ENCODE assay signal across 8 cellular contexts in genomic region chr12:29164477-29165163, GRCh38. TPM values are rescaled to one million over a fixed set of nuclear protein-coding genes. Genes with fewer than 3 reads are reported as not detected.
DNase-seq lines count a peak whose midpoint lies in the region; ATAC-seq and TF ChIP-seq lines count a peak whose summit lies in the region.

No MANE protein-coding gene starts in this region.

- no peak overlapping the region for H3K4me2 ChIP-seq in Karpas-422 (ENCODE audit: low read depth, low read length, poor library complexity, severe bottlenecking)

- WGBS in transverse colon (ENCODE audit: low coverage in 1 of 2), 2 donors = 13 to 41% methylated on average over 3 to 6 of the region's 6 CpGs

- CTCF ChIA-PET in HEK293T (lab: Yijun Ruan, JAX) = no interaction called here

- ATAC-seq in GM19025 (IDR thresholded peaks at IDR 0.05; ENCODE audit: low read depth, unreplicated experiment) (peak; percentile 99), HG03097 (IDR thresholded peaks at IDR 0.05; ENCODE audit: low FRiP score, unreplicated experiment) (peak; percentile 99), SK-N-SH treated with all-trans-retinoic acid at 6 μM for 48 hours (peak; percentile 100)

- peak overlapping the region; percentile 78 to 86 (median 85) for H3K27ac ChIP-seq in transverse colon
- no peak overlapping the region for H3K27ac ChIP-seq in Karpas-422 (ENCODE audit: low read length)

- in situ Hi-C loops in transverse colon (cut with MboI; ENCODE audit: low pct_ligation_motif_present in 1 of 4, low pct_unique_long_range_greater_than_20kb in 1 of 4, low sequenced_read_pairs in 3 of 4) = no loop called here

- TF ChIP-seq POLR2A in transverse colon (IDR thresholded peaks at IDR 0.05) = no peak

- no peak overlapping the region for H3K9ac ChIP-seq in Karpas-422 (ENCODE audit: low read length)

- H3K27me3 ChIP-seq in transverse colon = no peaks in the 10 kb centered on the region
- no peaks in the 10 kb centered on the region for H3K27me3 ChIP-seq in Karpas-422 (ENCODE audit: low read length)

- H3K9me2 ChIP-seq in Karpas-422 (replicated peaks; ENCODE audit: insufficient read depth, low read length) = no peaks in the 10 kb centered on the region

- POLR2A ChIA-PET in HEK293T (lab: Yijun Ruan, JAX) = no interaction called here

- no peaks in the 10 kb centered on the region for H4K20me1 ChIP-seq in Karpas-422 (ENCODE audit: insufficient read depth, low read depth, low read length)

- no peaks in the 10 kb centered on the region for H3K36me3 ChIP-seq in transverse colon
- H3K36me3 ChIP-seq in Karpas-422 (ENCODE audit: insufficient read depth, low read length) = no peaks in the 10 kb centered on the region

- intact Hi-C loops in transverse colon (cut with DNase I; ENCODE audit: low total_unique reads) = no loop called here

- DNase-seq in AG09319 (ENCODE audit: extremely low read depth, low read depth) (peak; percentile 31), foreskin melanocyte (peak; percentile 72), transverse colon (no peak), Karpas-422 (no peak), HEK293T (ENCODE audit: extremely low spot score) (no peak)

- TF ChIP-seq EP300 in transverse colon (IDR thresholded peaks at IDR 0.05; ENCODE audit: low read depth) = no peak

- no peaks in the 10 kb centered on the region for H3K79me2 ChIP-seq in Karpas-422 (ENCODE audit: low read length)

- TF ChIP-seq CTCF in AG09319 (IDR thresholded peaks at IDR 0.05; ENCODE audit: low read depth, low read length) = no peak
- TF ChIP-seq CTCF in transverse colon (IDR thresholded peaks at IDR 0.05) = no peak

- H2AFZ ChIP-seq in Karpas-422 (ENCODE audit: low read length) = no peak overlapping the region

- no peaks in the 10 kb centered on the region for H3K9me3 ChIP-seq in transverse colon
- no peaks in the 10 kb centered on the region for H3K9me3 ChIP-seq in Karpas-422 (ENCODE audit: low read length)

- H3K4me1 ChIP-seq in transverse colon (peaks cover 27 to 74% (median 53%) of the 10 kb centered on the region in 4 donors), Karpas-422 (ENCODE audit: low read length) (no peaks in the 10 kb centered on the region)

- H3K4me3 ChIP-seq in transverse colon (peak overlapping the region in 1 of 4 donors; percentile 22), Karpas-422 (ENCODE audit: low read length) (no peak overlapping the region)

TF ChIP-seq in SK-N-SH treated with all-trans-retinoic acid at 6 μM for 48 hours, 23 proteins besides CTCF, POLR2A, EP300 and RAD21:
- no peak for TF ChIP-seq ZNF70 (CRISPR knock-in tag; IDR thresholded peaks at IDR 0.05)
- TF ChIP-seq ISL1 (CRISPR knock-in tag; IDR thresholded peaks at IDR 0.05) = peak; percentile 42; the same call in 1 of the 2 replicates

TF ChIP-seq in HEK293T, 16 proteins besides CTCF, POLR2A, EP300 and RAD21:
- TF ChIP-seq SUZ12 (IDR thresholded peaks at IDR 0.05) = no peak
- no peak for TF ChIP-seq L3MBTL2 (conservative IDR thresholded peaks at IDR 0.05)
- TF ChIP-seq CTBP1 (IDR thresholded peaks at IDR 0.05; ENCODE audit: borderline replicate concordance) = no peak
- TF ChIP-seq ARNT (IDR thresholded peaks at IDR 0.05) = no peak

RNA-seq across cellular contexts. Expression of gene FAR2, which starts 15.5 kb away (rescaled TPM):
- 10 to 100 TPM; 57.6 to 72.7 (median 65.7) TPM for total RNA-seq in transverse colon
- total RNA-seq in Karpas-422 (2014; rRNA removed; shearing (Covaris generic); ENCODE audit: low replicate concordance) = not detected in 2 replicates

Comparison
In these comparisons a context has a peak if more than half of its experiments do, and no peak if none do; other contexts are left out.
1. DNase-seq: peak in AG09319 (single experiment) and foreskin melanocyte (single experiment); none in transverse colon (single experiment), Karpas-422 (single experiment) and HEK293T (single experiment).
2. RNA of gene FAR2, which starts 15.5 kb away (total RNA-seq): 57.6 to 72.7 TPM in transverse colon; not detected in Karpas-422; every median in the first group is over 10 times any median in the second.
3. Peak in every context shown above with its lines, with median percentiles within 50 percentile points of each other: ATAC-seq.